24 cellular contexts compared by ENCODE assay signal in genomic region chr11:42802211-42802918, GRCh38.
DNase-seq lines count a peak whose midpoint lies in the region; ATAC-seq, FAIRE-seq and TF ChIP-seq lines count a peak whose summit lies in the region.
"Had no signal": no experiment of that assay in that cellular context is flagged by ENCODE, and none has a peak within 500 bp of the region (broad histone marks: within the 10 kb centered on the region; RNA-seq: fewer than 3 reads in every experiment).

No MANE protein-coding gene starts in this region.

- H3K9me2 ChIP-seq in MM.1S (replicated peaks; ENCODE audit: insufficient read depth, low read length) (no peaks in the 10 kb centered on the region), hepatocyte (replicated peaks; ENCODE audit: insufficient read depth) (no peaks in the 10 kb centered on the region)

- H3F3A ChIP-seq in MM.1S (ENCODE audit: insufficient read depth, low read length), result no peaks in the 10 kb centered on the region

- FAIRE-seq in urothelium cell line (lab: Jason Lieb, UNC), result no peak
- FAIRE-seq: G401.6, HepG2, K562 had no signal

- H3K27me3 ChIP-seq in MM.1S (replicated peaks; ENCODE audit: insufficient read depth, low read length) (no peaks in the 10 kb centered on the region), hepatocyte (no peaks in the 10 kb centered on the region)

- H3K4me3 ChIP-seq in MM.1S (ENCODE audit: low read length), result peak overlapping the region; percentile 47
- H3K4me3 ChIP-seq in hepatocyte, result no peak overlapping the region
- H3K4me3 ChIP-seq: K562 had no signal

- H3K4me1 ChIP-seq in MM.1S (ENCODE audit: low read length) (0 out of 2 replicates have a peak, but pooled peaks cover 5% of the 10 kb centered on the region), hepatocyte (ENCODE audit: insufficient read depth) (no peaks in the 10 kb centered on the region)

- H3K36me3 ChIP-seq in MM.1S (replicated peaks; ENCODE audit: insufficient read depth, low read length) (no peaks in the 10 kb centered on the region), hepatocyte (replicated peaks; ENCODE audit: insufficient read depth, low read depth) (no peaks in the 10 kb centered on the region)

- H4K20me1 ChIP-seq in MM.1S (ENCODE audit: insufficient read depth, low read length), result no peaks in the 10 kb centered on the region
- H4K20me1 ChIP-seq in hepatocyte (ENCODE audit: insufficient read depth, poor library complexity, severe bottlenecking), result no peaks in the 10 kb centered on the region

- WGBS in hepatocyte (ENCODE audit: low lambda C conversion rate, missing lambda C conversion rate), result 59% methylated on average over 7 of the region's 7 CpGs

- H3K4me2 ChIP-seq in MM.1S (ENCODE audit: low read depth, low read length) (peak overlapping the region; percentile 73), hepatocyte (peak overlapping the region; percentile 44)

- ATAC-seq in GM18867 (IDR thresholded peaks at IDR 0.05; ENCODE audit: unreplicated experiment), result peak; percentile 63
- ATAC-seq in GM18858 (IDR thresholded peaks at IDR 0.05; ENCODE audit: unreplicated experiment), result no peak
- ATAC-seq in GM21390 (IDR thresholded peaks at IDR 0.05; ENCODE audit: unreplicated experiment), result no peak
- ATAC-seq: HepG2, K562, Right ventricle myocardium inferior had no signal

- H2AFZ ChIP-seq in MM.1S (ENCODE audit: low read length) (peak overlapping the region; percentile 81), hepatocyte (no peak overlapping the region)

- no peak for TF ChIP-seq CTCF in MM.1S (IDR thresholded peaks at IDR 0.05; ENCODE audit: low read length)
- no peak for TF ChIP-seq CTCF in hepatocyte (IDR thresholded peaks at IDR 0.05; ENCODE audit: poor library complexity)

- H3K9me3 ChIP-seq in MM.1S (replicated peaks; ENCODE audit: insufficient read depth, low read length) (no peaks in the 10 kb centered on the region), hepatocyte (ENCODE audit: low read depth) (no peaks in the 10 kb centered on the region)

- DNase-seq in MM.1S, result peak; percentile 54
- no peak for DNase-seq in hepatocyte (ENCODE audit: low spot score)
- peak; percentile 6 for DNase-seq in urothelium cell line (ENCODE audit: low spot score)
- no peak for DNase-seq in ureter (ENCODE audit: low spot score)
- DNase-seq: C1 segment of cervical spinal cord; Calu3; CD8-positive, alpha-beta memory T cell; DMS153; H7; HFFc6; NCI-H1105 treated with DMSO at 0.1 percent for 48 hours; NCI-H1694; NCI-H2081 treated with DMSO at 0.1 percent for 48 hours; NCI-H2171 treated with DMSO at 0.1 percent for 48 hours; NCI-H446; NCI-H526 had no signal

- H3K79me2 ChIP-seq in MM.1S (ENCODE audit: low read length) (no peaks in the 10 kb centered on the region), hepatocyte (no peaks in the 10 kb centered on the region)

- H3K9ac ChIP-seq in MM.1S (ENCODE audit: low read length), result peak overlapping the region; percentile 25; the same call in 1 of the 2 replicates

- peak overlapping the region; percentile 19; the same call in 1 of the 2 replicates for H3K27ac ChIP-seq in MM.1S (ENCODE audit: low read length)
- H3K27ac ChIP-seq in hepatocyte, result no peak overlapping the region
- H3K27ac ChIP-seq: HL-60 had no signal

Comparison
In these comparisons a context has a peak if more than half of its experiments do, and no peak if none do; other contexts are left out.
1. DNase-seq: peak in MM.1S (single experiment) and urothelium cell line (single experiment); none in hepatocyte (single experiment) and ureter (single experiment).